ENCODE assay signal across 1 cellular context in the genomic region with DNA sequence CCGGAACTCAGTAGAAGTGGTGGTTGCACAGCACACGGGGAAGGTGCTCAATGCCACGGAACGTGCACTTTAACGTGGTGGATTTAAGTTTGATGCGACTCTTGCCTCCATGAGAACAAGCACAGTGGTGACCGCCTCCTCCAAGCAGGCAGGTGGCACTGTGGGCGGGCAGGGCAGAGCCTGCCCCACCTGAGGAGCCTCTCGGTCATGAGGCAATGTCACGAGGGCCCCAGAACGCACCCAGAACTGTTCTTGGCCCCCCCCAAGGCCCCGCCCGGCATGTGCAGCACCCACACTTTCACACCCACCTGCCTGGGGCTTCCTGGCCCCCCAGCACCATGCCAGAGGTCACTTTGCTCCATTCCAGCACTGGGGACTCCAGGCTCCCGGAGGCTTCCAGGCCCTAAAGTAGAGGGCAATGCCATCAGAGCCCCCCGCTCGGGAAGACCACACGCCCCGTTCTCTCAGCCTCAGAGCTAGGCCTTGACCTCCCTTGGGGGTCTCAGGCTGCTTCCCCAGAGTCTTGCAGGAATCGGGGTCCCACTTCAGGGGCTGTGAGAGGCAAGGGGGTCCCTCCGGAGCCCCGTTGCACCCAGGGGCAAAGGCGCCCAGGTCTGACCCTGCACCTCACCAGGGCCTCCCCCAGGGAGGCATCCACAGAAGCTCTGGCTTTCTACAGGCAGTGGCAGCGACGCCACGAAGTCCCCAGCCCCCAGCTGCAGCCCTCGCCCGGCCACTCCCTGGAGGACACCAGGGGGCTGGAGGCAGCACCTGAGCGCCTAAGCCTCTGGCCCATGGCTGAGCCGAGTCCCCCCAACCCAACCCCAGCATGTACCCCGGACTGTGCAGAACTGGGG.
TF ChIP-seq lines count a peak whose summit lies in the region.

No MANE protein-coding gene starts in this region.

TF ChIP-seq in H1, 55 proteins besides CTCF, POLR2A, EP300 and RAD21:
- no peak for TF ChIP-seq SP4 (IDR thresholded peaks at IDR 0.05; ENCODE audit: low read length)
- TF ChIP-seq RFX5 (IDR thresholded peaks at IDR 0.05; ENCODE audit: borderline replicate concordance, low read depth, low read length): no peak
- TF ChIP-seq, protein P1, sequence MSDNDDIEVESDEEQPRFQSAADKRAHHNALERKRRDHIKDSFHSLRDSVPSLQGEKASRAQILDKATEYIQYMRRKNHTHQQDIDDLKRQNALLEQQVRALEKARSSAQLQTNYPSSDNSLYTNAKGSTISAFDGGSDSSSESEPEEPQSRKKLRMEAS (IDR thresholded peaks at IDR 0.05): peak; percentile 35; the same call in 1 of the 2 replicates
